ENCODE assay signal across 2 cellular contexts in genomic region chr6:28315628-28316027, GRCh38.
TF ChIP-seq lines count a peak whose summit lies in the region.

No MANE protein-coding gene starts in this region.

TF ChIP-seq in SK-N-SH, 30 proteins besides CTCF, POLR2A, EP300 and RAD21:
- TF ChIP-seq GATA2 (CRISPR knock-in tag; IDR thresholded peaks at IDR 0.05) (peak; percentile 59), MXI1 (IDR thresholded peaks at IDR 0.05; ENCODE audit: low read depth, low read length) (peak; percentile 33; the same call in 1 of the 2 replicates), RCOR1 (IDR thresholded peaks at IDR 0.05; ENCODE audit: low read length) (peak; percentile 58; the same call in 1 of the 2 replicates), GABPA (IDR thresholded peaks at IDR 0.05; ENCODE audit: low read depth) (no peak), NFIC (IDR thresholded peaks at IDR 0.05; ENCODE audit: borderline replicate concordance) (peak; percentile 30; the same call in 1 of the 2 replicates), FOSL2 (IDR thresholded peaks at IDR 0.05; ENCODE audit: borderline replicate concordance, low read depth) (no peak), CHD2 (IDR thresholded peaks at IDR 0.05; ENCODE audit: low read length, partially characterized antibody) (peak; percentile 47), FOXJ3 (CRISPR knock-in tag; IDR thresholded peaks at IDR 0.05) (0 out of 2 replicates have a peak, but pooled peaks have one; percentile 23)

TF ChIP-seq in SK-N-SH treated with all-trans-retinoic acid at 6 μM for 48 hours, 23 proteins besides CTCF, POLR2A, EP300 and RAD21 (continued from another document):
- no peak for TF ChIP-seq ZNF8 (CRISPR knock-in tag; IDR thresholded peaks at IDR 0.05)
